Comparison of ENCODE assay signal across 8 cellular contexts in the genomic region with DNA sequence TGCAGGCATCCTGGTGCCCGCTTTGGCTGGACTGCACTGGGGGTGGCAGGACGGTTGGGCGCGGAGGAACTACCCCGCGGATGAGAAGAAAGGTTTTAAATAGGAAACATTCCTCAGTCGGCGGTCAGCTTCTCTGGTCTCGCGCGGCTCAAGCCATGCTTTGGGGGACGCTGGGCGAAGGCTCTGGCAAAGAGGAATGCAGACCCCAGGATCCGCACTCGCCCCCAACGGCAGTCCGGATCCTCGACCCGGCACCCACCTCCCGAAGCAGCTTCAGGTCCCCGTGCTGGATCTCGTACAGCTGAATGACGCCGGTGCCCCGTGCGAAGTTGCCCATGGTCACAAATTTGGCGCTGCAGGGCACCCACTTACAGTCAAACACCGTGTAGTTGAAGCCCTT. TPM values are rescaled to one million over a fixed set of nuclear protein-coding genes. Genes with fewer than 3 reads are reported as not detected.
DNase-seq lines count a peak whose midpoint lies in the region; ATAC-seq and TF ChIP-seq lines count a peak whose summit lies in the region.

No MANE protein-coding gene starts in this region.

- H3K27ac Mint-ChIP-seq in Calu3 (ENCODE audit: unreplicated experiment): peak overlapping the region; percentile 99
- peak overlapping the region; percentile 100 for H3K27ac Mint-ChIP-seq in stimulated activated naive CD8-positive, alpha-beta T cell treated with anti-CD3 and anti-CD28 coated beads, Interleukin-15, Interleukin-2, amounts not matched to agents 100 ng/mL and 50 ng/mL, for 24 hours

- H3K9me3 Mint-ChIP-seq in Calu3 (ENCODE audit: low read depth, unreplicated experiment): no peaks in the 10 kb centered on the region
- H3K9me3 Mint-ChIP-seq in stimulated activated naive CD8-positive, alpha-beta T cell treated with anti-CD3 and anti-CD28 coated beads, Interleukin-15, Interleukin-2, amounts not matched to agents 100 ng/mL and 50 ng/mL, for 24 hours: no peaks in the 10 kb centered on the region

- BruUV-seq in Calu3 (replicated peaks; lab: Mats Ljungman, UMichigan): TSS peak; percentile 78

- no peaks in the 10 kb centered on the region for H3K27me3 Mint-ChIP-seq in Calu3 (ENCODE audit: unreplicated experiment)
- no peaks in the 10 kb centered on the region for H3K27me3 Mint-ChIP-seq in stimulated activated naive CD8-positive, alpha-beta T cell treated with anti-CD3 and anti-CD28 coated beads, Interleukin-15, Interleukin-2, amounts not matched to agents 100 ng/mL and 50 ng/mL, for 24 hours

- TF ChIP-seq CTCF in Calu3 (IDR thresholded peaks at IDR 0.05; ENCODE audit: unreplicated experiment): no peak

- CTCF ChIA-PET in Calu3 (lab: Charles Lee): interaction anchor here (0.8 to 1.5 kb wide), 2 partner anchors 12 to 40 kb away, joined by 3 to 8 read pairs; no protein-coding TSS in a partner anchor

- intact Hi-C loops in Calu3 (cut with micrococcal nuclease; ENCODE audit: unreplicated experiment): loop anchor here (2.0 kb wide), 1 partner anchor 94 kb away; no protein-coding TSS in a partner anchor

- H3K36me3 Mint-ChIP-seq in Calu3 (ENCODE audit: insufficient read depth, unreplicated experiment): peaks cover 42% of the 10 kb centered on the region
- H3K36me3 Mint-ChIP-seq in stimulated activated naive CD8-positive, alpha-beta T cell treated with anti-CD3 and anti-CD28 coated beads, Interleukin-15, Interleukin-2, amounts not matched to agents 100 ng/mL and 50 ng/mL, for 24 hours (ENCODE audit: low read depth): peaks cover 29% of the 10 kb centered on the region

- H3K4me3 Mint-ChIP-seq in Calu3 (ENCODE audit: low read depth, unreplicated experiment): peak overlapping the region; percentile 98
- peak overlapping the region; percentile 97 for H3K4me3 Mint-ChIP-seq in stimulated activated naive CD8-positive, alpha-beta T cell treated with anti-CD3 and anti-CD28 coated beads, Interleukin-15, Interleukin-2, amounts not matched to agents 100 ng/mL and 50 ng/mL, for 24 hours

- peak; percentile 21 for ATAC-seq in GM19452 (IDR thresholded peaks at IDR 0.05; ENCODE audit: unreplicated experiment)
- ATAC-seq in HG03457 (IDR thresholded peaks at IDR 0.05; ENCODE audit: unreplicated experiment): peak; percentile 30

- H3K4me1 Mint-ChIP-seq in Calu3 (ENCODE audit: low read depth, unreplicated experiment): peaks cover 16% of the 10 kb centered on the region
- H3K4me1 Mint-ChIP-seq in stimulated activated naive CD8-positive, alpha-beta T cell treated with anti-CD3 and anti-CD28 coated beads, Interleukin-15, Interleukin-2, amounts not matched to agents 100 ng/mL and 50 ng/mL, for 24 hours (ENCODE audit: low read depth): peaks cover 70% of the 10 kb centered on the region

- DNase-seq in Calu3 (no peak), amniotic stem cell (lab: John Stamatoyannopoulos, UW) (peak; percentile 1), iPS-NIHi11 (ENCODE audit: low spot score) (peak; percentile 65), KG1 (lab: John Stamatoyannopoulos, UW) (no peak), GDM1 (lab: John Stamatoyannopoulos, UW) (no peak)

RNA-seq across cellular contexts. Expression of gene PNO1, which starts 0.7 kb away (rescaled TPM):
- total RNA-seq in Calu3 (2022): 23.6 and 24.3 TPM in 2 replicates

Comparison
In these comparisons a context has a peak if more than half of its experiments do, and no peak if none do; other contexts are left out.
1. DNase-seq: peak in amniotic stem cell (single experiment) and iPS-NIHi11 (single experiment); none in Calu3 (single experiment), KG1 (single experiment) and GDM1 (single experiment).